In genomic region chr13:29428992-29429315, GRCh38 we compare ENCODE assay signal across 10 cellular contexts.
DNase-seq lines count a peak whose midpoint lies in the region; ATAC-seq and TF ChIP-seq lines count a peak whose summit lies in the region.
"Had no signal": no experiment of that assay in that cellular context is flagged by ENCODE, and none has a peak within 500 bp of the region (broad histone marks: within the 10 kb centered on the region; RNA-seq: fewer than 3 reads in every experiment).

No MANE protein-coding gene starts in this region.

- TF ChIP-seq CTCF in endothelial cell (IDR thresholded peaks at IDR 0.05; ENCODE audit: unreplicated experiment) (no peak), nephron (IDR thresholded peaks at IDR 0.05; ENCODE audit: unreplicated experiment in 3 of 3) (no peak), type B pancreatic cell (conservative IDR thresholded peaks at IDR 0.05) (no peak)

- peaks cover 5% of the 10 kb centered on the region for H3K4me1 Mint-ChIP-seq in endothelial cell (ENCODE audit: unreplicated experiment)
- peaks cover 8% of the 10 kb centered on the region for H3K4me1 Mint-ChIP-seq in nephron
- peaks cover 20% of the 10 kb centered on the region for H3K4me1 Mint-ChIP-seq in type B pancreatic cell (ENCODE audit: unreplicated experiment)

- H3K9me3 Mint-ChIP-seq in endothelial cell (ENCODE audit: unreplicated experiment) (no peaks in the 10 kb centered on the region), nephron (no peaks in the 10 kb centered on the region), type B pancreatic cell (no peaks in the 10 kb centered on the region)

- DNase-seq in Right ventricle myocardium superior (no peak), cardiac septum (ENCODE audit: low spot score) (no peak), endothelial cell (ENCODE audit: low spot score) (no peak), type B pancreatic cell (ENCODE audit: extremely low spot score, unreplicated experiment) (no peak), RKO (ENCODE audit: low spot score) (no peak), NCI-H526 treated with DMSO at 0.1 percent for 48 hours (lab: John Stamatoyannopoulos, UW) (no peak)
- DNase-seq: DMS79; stimulated activated CD4-positive, alpha-beta T cell treated with anti-CD3 and anti-CD28 coated beads, Interleukin-2, amount 100 ng/mL, for 48 hours had no signal

- H3K4me3 Mint-ChIP-seq in endothelial cell (ENCODE audit: unreplicated experiment) (peak overlapping the region; percentile 84), nephron (peak overlapping the region; percentile 83 to 88 (median 84)), type B pancreatic cell (peak overlapping the region; percentile 96)

- H3K27ac Mint-ChIP-seq in endothelial cell (ENCODE audit: unreplicated experiment) (no peak overlapping the region), nephron (no peak overlapping the region), type B pancreatic cell (peak overlapping the region; percentile 87)

- ATAC-seq in Right ventricle myocardium superior (ENCODE audit: poor library complexity) (peak; percentile 46), HG02973 (IDR thresholded peaks at IDR 0.05; ENCODE audit: unreplicated experiment) (no peak)

- H3K36me3 Mint-ChIP-seq in endothelial cell (ENCODE audit: low read depth, unreplicated experiment) (no peaks in the 10 kb centered on the region), nephron (ENCODE audit: low read depth) (no peaks in the 10 kb centered on the region), type B pancreatic cell (no peaks in the 10 kb centered on the region)

- intact Hi-C loops in Right ventricle myocardium superior (cut with DNase I) (no loop called here), cardiac septum (cut with DNase I) (no loop called here)

- H3K27me3 Mint-ChIP-seq in endothelial cell (ENCODE audit: unreplicated experiment) (no peaks in the 10 kb centered on the region), nephron (ENCODE audit: low read depth) (peaks cover 65% of the 10 kb centered on the region), type B pancreatic cell (peaks cover 41% of the 10 kb centered on the region)
